10 cellular contexts compared by ENCODE assay signal in genomic region chr11:20111871-20112270, GRCh38. TPM values are rescaled to one million over a fixed set of nuclear protein-coding genes. Genes with fewer than 3 reads are reported as not detected.
DNase-seq lines count a peak whose midpoint lies in the region; ATAC-seq and TF ChIP-seq lines count a peak whose summit lies in the region.
"Had no signal": no experiment of that assay in that cellular context is flagged by ENCODE, and none has a peak within 500 bp of the region (broad histone marks: within the 10 kb centered on the region; RNA-seq: fewer than 3 reads in every experiment).

No MANE protein-coding gene starts in this region.

- peak overlapping the region; percentile 52; the same call in 1 of the 2 replicates for H3K9ac ChIP-seq in SK-N-SH

- H3K4me2 ChIP-seq in SK-N-SH: peak overlapping the region; percentile 56

- H3K9me3 Mint-ChIP-seq in neural crest cell: no peaks in the 10 kb centered on the region
- no peaks in the 10 kb centered on the region for H3K9me3 Mint-ChIP-seq in stimulated activated naive CD8-positive, alpha-beta T cell treated with anti-CD3 and anti-CD28 coated beads, Interleukin-15, amount 100 ng/mL, for 72 hours
- H3K9me3 Mint-ChIP-seq: activated naive CD4-positive, alpha-beta T cell treated with anti-CD3 and anti-CD28 coated beads, Interleukin-2, amount 50 U/mL, for 24 hours had no signal

- no peak for ATAC-seq in stimulated activated naive CD8-positive, alpha-beta T cell treated with anti-CD3 and anti-CD28 coated beads, Interleukin-15, amount 100 ng/mL, for 72 hours
- ATAC-seq in GM19455 (IDR thresholded peaks at IDR 0.05; ENCODE audit: unreplicated experiment): no peak

- no peak for TF ChIP-seq RAD21 in SK-N-SH (IDR thresholded peaks at IDR 0.05; ENCODE audit: low read length)

- H3K36me3 ChIP-seq in SK-N-SH (replicated peaks in 1 of 2; ENCODE audit: control insufficient read depth in 1 of 2, insufficient read depth in 2 of 2, low read length in 1 of 2) (peaks cover 48 to 81% of the 10 kb centered on the region in 2 experiments), esophagus muscularis mucosa (peaks cover 22 to 55% (median 52%) of the 10 kb centered on the region in 4 donors), vagina (peaks cover 0 to 40% of the 10 kb centered on the region in 2 donors)

- peaks cover 26% of the 10 kb centered on the region for H3K79me2 ChIP-seq in SK-N-SH (ENCODE audit: insufficient read depth)

- peaks cover 9% of the 10 kb centered on the region for H4K20me1 ChIP-seq in SK-N-SH (ENCODE audit: insufficient read depth)

- no peaks in the 10 kb centered on the region for H3K27me3 Mint-ChIP-seq in neural crest cell (ENCODE audit: low read depth)
- H3K27me3 Mint-ChIP-seq in stimulated activated naive CD8-positive, alpha-beta T cell treated with anti-CD3 and anti-CD28 coated beads, Interleukin-15, amount 100 ng/mL, for 72 hours: peaks cover 26% of the 10 kb centered on the region

- 28% methylated on average over 1 of the region's 1 CpG for WGBS in SK-N-SH (ENCODE audit: low lambda C conversion rate)
- WGBS in esophagus muscularis mucosa: 27% methylated on average over 1 of the region's 1 CpG

- H3K27ac ChIP-seq in SK-N-SH (ENCODE audit: low read depth in 2 of 2, low read length in 1 of 2) (peak overlapping the region; percentile 95 to 97), esophagus muscularis mucosa (replicated peaks in 1 of 4) (peak overlapping the region; percentile 83 to 88 (median 86)), vagina (peak overlapping the region; percentile 87)

- H3K9me3 ChIP-seq in SK-N-SH (no peaks in the 10 kb centered on the region), esophagus muscularis mucosa (no peaks in the 10 kb centered on the region), vagina (no peaks in the 10 kb centered on the region)

- no peaks in the 10 kb centered on the region for H3K36me3 Mint-ChIP-seq in neural crest cell (ENCODE audit: low read depth)
- H3K36me3 Mint-ChIP-seq: activated naive CD4-positive, alpha-beta T cell treated with anti-CD3 and anti-CD28 coated beads, Interleukin-2, amount 50 U/mL, for 24 hours had no signal

- H3K27ac Mint-ChIP-seq in neural crest cell (ENCODE audit: unreplicated experiment): peak overlapping the region; percentile 51
- H3K27ac Mint-ChIP-seq in stimulated activated naive CD8-positive, alpha-beta T cell treated with anti-CD3 and anti-CD28 coated beads, Interleukin-15, amount 100 ng/mL, for 72 hours: no peak overlapping the region
- H3K27ac Mint-ChIP-seq: activated naive CD4-positive, alpha-beta T cell treated with anti-CD3 and anti-CD28 coated beads, Interleukin-2, amount 50 U/mL, for 24 hours had no signal

- no peak overlapping the region for H3K4me3 Mint-ChIP-seq in neural crest cell
- no peak overlapping the region for H3K4me3 Mint-ChIP-seq in stimulated activated naive CD8-positive, alpha-beta T cell treated with anti-CD3 and anti-CD28 coated beads, Interleukin-15, amount 100 ng/mL, for 72 hours
- H3K4me3 Mint-ChIP-seq: activated naive CD4-positive, alpha-beta T cell treated with anti-CD3 and anti-CD28 coated beads, Interleukin-2, amount 50 U/mL, for 24 hours had no signal

- TF ChIP-seq EP300 in SK-N-SH (IDR thresholded peaks at IDR 0.05; ENCODE audit: borderline replicate concordance in 1 of 2, low read depth in 1 of 2, low read length in 1 of 2): no peak
- no peak for TF ChIP-seq EP300 in esophagus muscularis mucosa (IDR thresholded peaks at IDR 0.05)

- TF ChIP-seq CTCF in SK-N-SH (IDR thresholded peaks at IDR 0.05): no peak
- TF ChIP-seq CTCF in esophagus muscularis mucosa (IDR thresholded peaks at IDR 0.05): no peak
- no peak for TF ChIP-seq CTCF in neural crest cell (conservative IDR thresholded peaks at IDR 0.05)
- no peak for TF ChIP-seq CTCF in vagina (IDR thresholded peaks at IDR 0.05)

- H3K4me1 Mint-ChIP-seq in neural crest cell: no peaks in the 10 kb centered on the region
- H3K4me1 Mint-ChIP-seq in stimulated activated naive CD8-positive, alpha-beta T cell treated with anti-CD3 and anti-CD28 coated beads, Interleukin-15, amount 100 ng/mL, for 72 hours: peaks cover 14% of the 10 kb centered on the region
- H3K4me1 Mint-ChIP-seq: activated naive CD4-positive, alpha-beta T cell treated with anti-CD3 and anti-CD28 coated beads, Interleukin-2, amount 50 U/mL, for 24 hours had no signal

- peaks cover 61% of the 10 kb centered on the region for H3F3A ChIP-seq in SK-N-SH (replicated peaks; ENCODE audit: insufficient read depth)

- no peak for TF ChIP-seq POLR2A in esophagus muscularis mucosa (IDR thresholded peaks at IDR 0.05; ENCODE audit: low read depth)
- no peak for TF ChIP-seq POLR2A in vagina (IDR thresholded peaks at IDR 0.05)

- CTCF ChIA-PET in SK-N-SH (lab: Yijun Ruan, JAX): interaction anchor here (0.7 to 5.9 kb wide), 29 partner anchors 13 to 242 kb away, joined by 3 to 60 read pairs (median 4); no protein-coding TSS in a partner anchor

- no peak overlapping the region for H2AFZ ChIP-seq in SK-N-SH (ENCODE audit: low read depth)

- POLR2A ChIA-PET in SK-N-SH (lab: Yijun Ruan, JAX): interaction anchor here (1.2 kb wide), 1 partner anchor 160 kb away, joined by 3 read pairs; no protein-coding TSS in a partner anchor

- H3K4me3 ChIP-seq in SK-N-SH (ENCODE audit: low read depth in 2 of 2, low read length in 1 of 2) (no peak overlapping the region), esophagus muscularis mucosa (no peak overlapping the region), vagina (no peak overlapping the region)

- H3K4me1 ChIP-seq in SK-N-SH (ENCODE audit: control insufficient read depth in 1 of 2, insufficient read depth in 2 of 2, low read depth in 1 of 2, low read length in 1 of 2): peaks cover 27 to 49% of the 10 kb centered on the region in 2 experiments
- peaks cover 25 to 54% (median 53%) of the 10 kb centered on the region in 4 donors for H3K4me1 ChIP-seq in esophagus muscularis mucosa
- peaks cover 32% of the 10 kb centered on the region for H3K4me1 ChIP-seq in vagina

- no peak for DNase-seq in SK-N-SH
- no peak for DNase-seq in esophagus muscularis mucosa (ENCODE audit: extremely low spot score)
- DNase-seq in neural crest cell (ENCODE audit: low read depth, low spot score): no peak
- no peak for DNase-seq in vagina (ENCODE audit: extremely low spot score in 2 of 2)
- DNase-seq in stimulated activated naive CD8-positive, alpha-beta T cell treated with anti-CD3 and anti-CD28 coated beads, Interleukin-15, amount 100 ng/mL, for 72 hours: no peak
- no peak for DNase-seq in DMS53 treated with DMSO at 0.1 percent for 48 hours (lab: John Stamatoyannopoulos, UW; ENCODE audit: unreplicated experiment)
- DNase-seq: activated CD4-positive, alpha-beta T cell treated with anti-CD3 and anti-CD28 coated beads, Interleukin-2, amount 50 U/mL, for 1 hour; NCI-H526 treated with DMSO at 0.1 percent for 48 hours had no signal

- H3K9me2 ChIP-seq in SK-N-SH: no peaks in the 10 kb centered on the region

- H3K27me3 ChIP-seq in SK-N-SH (ENCODE audit: insufficient read depth): no peaks in the 10 kb centered on the region
- H3K27me3 ChIP-seq in esophagus muscularis mucosa: no peaks in the 10 kb centered on the region
- no peaks in the 10 kb centered on the region for H3K27me3 ChIP-seq in vagina

- intact Hi-C loops in esophagus muscularis mucosa (cut with DNase I): loop anchor here (5.0 kb wide), 1 partner anchor 160 kb away; no protein-coding TSS in a partner anchor
- intact Hi-C loops in vagina (cut with DNase I): no loop called here

TF ChIP-seq in SK-N-SH, 30 proteins besides CTCF, POLR2A, EP300 and RAD21:
- TF ChIP-seq TCF12 (IDR thresholded peaks at IDR 0.05) (no peak), RFX5 (IDR thresholded peaks at IDR 0.05; ENCODE audit: low read length) (no peak), SMC3 (IDR thresholded peaks at IDR 0.05; ENCODE audit: low read depth, low read length) (no peak), MAX (IDR thresholded peaks at IDR 0.05; ENCODE audit: low read depth) (no peak), JUND (IDR thresholded peaks at IDR 0.05) (no peak), USF2 (IDR thresholded peaks at IDR 0.05; ENCODE audit: borderline replicate concordance, low read depth, low read length) (no peak), FOSL2 (IDR thresholded peaks at IDR 0.05; ENCODE audit: borderline replicate concordance, low read depth) (no peak), MEF2A (IDR thresholded peaks at IDR 0.05; ENCODE audit: borderline replicate concordance, low read depth) (no peak), ELF1 (IDR thresholded peaks at IDR 0.05) (no peak), ZBTB33 (IDR thresholded peaks at IDR 0.05; ENCODE audit: borderline replicate concordance, low read depth) (no peak), FOXJ3 (CRISPR knock-in tag; IDR thresholded peaks at IDR 0.05) (no peak)

RNA-seq across cellular contexts. Expression of gene DBX1, which starts 48.4 kb away (rescaled TPM):
- not detected in 2 replicates for polyA plus RNA-seq in SK-N-SH (2012; rRNA removed)
- not detected in 2 replicates for polyA plus RNA-seq in SK-N-SH (2012; cell fraction: cytosol; rRNA removed)
- polyA plus RNA-seq in SK-N-SH (2012; cell fraction: nucleus; rRNA removed): not detected in 2 replicates
- total RNA-seq in esophagus muscularis mucosa: not detected
- total RNA-seq in neural crest cell: 26.3 and 29.6 TPM in 2 replicates
- not detected for total RNA-seq in vagina

Comparison
In these comparisons a context has a peak if more than half of its experiments do, and no peak if none do; other contexts are left out.
1. RNA of gene DBX1, which starts 48.4 kb away (total RNA-seq): 26.3 to 29.6 TPM in neural crest cell; not detected in esophagus muscularis mucosa and not detected in vagina (single experiment); every median in the first group is over 10 times any median in the second.
2. Peak in every context shown above with its lines, with median percentiles within 50 percentile points of each other: H3K27ac ChIP-seq.